1 cellular context compared by ENCODE assay signal in genomic region chr21:28750565-28750964, GRCh38.
TF ChIP-seq lines count a peak whose summit lies in the region.

No MANE protein-coding gene starts in this region.

TF ChIP-seq in liver, 16 proteins besides CTCF, POLR2A, EP300 and RAD21 (continued from another document):
- TF ChIP-seq ZBTB33 (IDR thresholded peaks at IDR 0.05) (no peak), GABPA (IDR thresholded peaks at IDR 0.05 in 1 of 2, conservative IDR thresholded peaks at IDR 0.05 in 1 of 2) (no peak), FOXA2 (IDR thresholded peaks at IDR 0.05) (no peak), JUND (IDR thresholded peaks at IDR 0.05) (no peak), RXRA (IDR thresholded peaks at IDR 0.05) (peak; percentile 33 to 51), HNF4A (conservative IDR thresholded peaks at IDR 0.05) (peak; percentile 17 to 28), TAF1 (conservative IDR thresholded peaks at IDR 0.05) (no peak), SP1 (IDR thresholded peaks at IDR 0.05) (peak; percentile 12), FOXA1 (IDR thresholded peaks at IDR 0.05) (no peak)
- TF ChIP-seq, protein P1, sequence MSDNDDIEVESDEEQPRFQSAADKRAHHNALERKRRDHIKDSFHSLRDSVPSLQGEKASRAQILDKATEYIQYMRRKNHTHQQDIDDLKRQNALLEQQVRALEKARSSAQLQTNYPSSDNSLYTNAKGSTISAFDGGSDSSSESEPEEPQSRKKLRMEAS (IDR thresholded peaks at IDR 0.05), result no peak
- TF ChIP-seq, protein P2, sequence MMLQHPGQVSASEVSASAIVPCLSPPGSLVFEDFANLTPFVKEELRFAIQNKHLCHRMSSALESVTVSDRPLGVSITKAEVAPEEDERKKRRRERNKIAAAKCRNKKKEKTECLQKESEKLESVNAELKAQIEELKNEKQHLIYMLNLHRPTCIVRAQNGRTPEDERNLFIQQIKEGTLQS (IDR thresholded peaks at IDR 0.05), result no peak
